In the genomic region with DNA sequence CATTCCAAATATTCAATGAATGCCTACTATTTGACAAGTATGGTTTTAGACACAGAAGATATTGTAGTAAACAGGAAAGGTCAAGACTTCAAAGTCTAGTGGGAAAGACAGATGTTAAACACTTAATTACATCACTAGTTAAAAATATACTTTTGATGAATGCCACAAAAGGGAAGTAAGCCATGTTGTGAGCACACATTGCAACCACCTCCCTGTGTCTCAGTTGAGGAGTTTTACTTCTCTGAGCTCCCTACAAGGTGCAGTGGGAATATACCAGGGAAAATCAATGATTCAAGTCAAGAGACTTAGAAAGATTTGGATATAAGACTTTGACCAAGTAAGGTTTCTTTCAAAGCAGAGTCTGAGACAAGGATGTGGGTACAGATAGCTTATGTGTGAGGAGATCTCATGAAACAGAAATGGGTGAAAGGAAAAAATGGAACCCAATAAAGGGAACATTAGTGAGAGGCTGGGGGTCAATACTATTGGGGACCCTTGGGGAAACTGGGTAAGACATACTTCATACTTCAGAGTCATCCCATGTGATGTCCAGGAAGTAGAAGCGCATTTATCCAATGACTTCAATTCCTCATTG, we compare ENCODE assay signal across 11 cellular contexts.
DNase-seq lines count a peak whose midpoint lies in the region; ATAC-seq and TF ChIP-seq lines count a peak whose summit lies in the region.
"Had no signal": no experiment of that assay in that cellular context is flagged by ENCODE, and none has a peak within 500 bp of the region (broad histone marks: within the 10 kb centered on the region; RNA-seq: fewer than 3 reads in every experiment).

No MANE protein-coding gene starts in this region.

- H3K36me3 ChIP-seq in smooth muscle cell (ENCODE audit: low read depth), result no peaks in the 10 kb centered on the region
- H3K36me3 ChIP-seq: neural progenitor cell had no signal

- H2AFZ ChIP-seq in smooth muscle cell (ENCODE audit: low read depth), result no peak overlapping the region
- H2AFZ ChIP-seq: neural progenitor cell had no signal

- 95% methylated on average over 1 of the region's 1 CpG for WGBS in smooth muscle cell (ENCODE audit: low lambda C conversion rate)

- no peak overlapping the region for H3K4me3 ChIP-seq in GM12865 (ENCODE audit: low read depth, low read length)
- no peak overlapping the region for H3K4me3 ChIP-seq in smooth muscle cell
- H3K4me3 ChIP-seq: neural progenitor cell had no signal

- no peaks in the 10 kb centered on the region for H3F3A ChIP-seq in smooth muscle cell (ENCODE audit: low read depth)

- no peak overlapping the region for H3K4me2 ChIP-seq in smooth muscle cell
- H3K4me2 ChIP-seq: neural progenitor cell had no signal

- no peaks in the 10 kb centered on the region for H3K9me3 ChIP-seq in smooth muscle cell (replicated peaks; ENCODE audit: low read depth)

- intact Hi-C loops in Right ventricle myocardium superior (cut with DNase I), result no loop called here

- no peaks in the 10 kb centered on the region for H3K27me3 ChIP-seq in smooth muscle cell (ENCODE audit: low read depth)
- H3K27me3 ChIP-seq: neural progenitor cell had no signal

- peaks cover 5% of the 10 kb centered on the region for H3K4me1 ChIP-seq in smooth muscle cell (ENCODE audit: low read depth)

- no peaks in the 10 kb centered on the region for H3K79me2 ChIP-seq in smooth muscle cell (ENCODE audit: low read depth)

- TF ChIP-seq CTCF in GM12865 (IDR thresholded peaks at IDR 0.05; ENCODE audit: insufficient read depth, low read depth, low read length, missing control alignments) (no peak), smooth muscle cell (IDR thresholded peaks at IDR 0.05; ENCODE audit: borderline replicate concordance, insufficient read depth, poor library complexity, severe bottlenecking) (no peak)

- peak; percentile 74 for ATAC-seq in GM19468 (IDR thresholded peaks at IDR 0.05; ENCODE audit: extremely low read depth, unreplicated experiment)
- ATAC-seq in HG03039 (IDR thresholded peaks at IDR 0.05; ENCODE audit: unreplicated experiment), result peak; percentile 86
- ATAC-seq in Right ventricle myocardium superior (ENCODE audit: poor library complexity), result no peak

- H3K27ac ChIP-seq in smooth muscle cell (ENCODE audit: low read depth), result no peak overlapping the region
- H3K27ac ChIP-seq: neural progenitor cell had no signal

- H3K9ac ChIP-seq in smooth muscle cell (ENCODE audit: low read depth), result no peak overlapping the region
- H3K9ac ChIP-seq: neural progenitor cell had no signal

- DNase-seq in GM12865 (ENCODE audit: low read depth) (peak; percentile 44), NOMO-1 (lab: John Stamatoyannopoulos, UW; ENCODE audit: unreplicated experiment in 2 of 2) (peak; percentile 17 to 67), smooth muscle cell (lab: John Stamatoyannopoulos, UW; ENCODE audit: unreplicated experiment) (no peak), Right ventricle myocardium superior (no peak), NCI-H1930 (lab: John Stamatoyannopoulos, UW) (no peak), AG08395 (ENCODE audit: low spot score) (no peak)
- DNase-seq: effector memory CD4-positive, alpha-beta T cell; KG1 had no signal

- H4K20me1 ChIP-seq in smooth muscle cell (ENCODE audit: low read depth), result no peaks in the 10 kb centered on the region

Comparison
In these comparisons a context has a peak if more than half of its experiments do, and no peak if none do; other contexts are left out.
1. DNase-seq: peak in GM12865 (single experiment) and NOMO-1 (2 of 2); none in smooth muscle cell (single experiment), Right ventricle myocardium superior (single experiment), NCI-H1930 (0 of 2) and AG08395 (single experiment).